ENCODE assay signal across 1 cellular context in the genomic region with DNA sequence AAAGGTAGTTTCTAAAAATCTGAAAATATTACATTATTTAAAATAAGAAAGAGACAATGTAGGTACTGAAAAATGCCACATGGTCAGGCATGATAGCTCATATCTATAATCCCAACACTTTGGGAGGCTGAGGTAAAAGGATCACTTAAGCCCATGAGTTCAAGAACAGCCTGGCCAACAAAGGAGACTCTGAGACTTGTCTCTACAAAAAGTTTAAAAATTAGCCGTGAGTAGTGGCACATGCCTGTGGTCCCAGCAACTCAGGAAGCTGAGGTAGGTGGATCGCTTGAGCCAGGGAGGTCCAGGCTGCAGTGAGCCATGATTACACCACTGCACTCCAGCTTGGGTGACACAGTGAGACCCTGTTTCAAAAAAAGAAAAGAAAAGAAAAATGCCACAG.
TF ChIP-seq lines count a peak whose summit lies in the region.

No MANE protein-coding gene starts in this region.

TF ChIP-seq in GM23338, 12 proteins besides CTCF, POLR2A, EP300 and RAD21 (continued from another document):
- TF ChIP-seq, protein P1, sequence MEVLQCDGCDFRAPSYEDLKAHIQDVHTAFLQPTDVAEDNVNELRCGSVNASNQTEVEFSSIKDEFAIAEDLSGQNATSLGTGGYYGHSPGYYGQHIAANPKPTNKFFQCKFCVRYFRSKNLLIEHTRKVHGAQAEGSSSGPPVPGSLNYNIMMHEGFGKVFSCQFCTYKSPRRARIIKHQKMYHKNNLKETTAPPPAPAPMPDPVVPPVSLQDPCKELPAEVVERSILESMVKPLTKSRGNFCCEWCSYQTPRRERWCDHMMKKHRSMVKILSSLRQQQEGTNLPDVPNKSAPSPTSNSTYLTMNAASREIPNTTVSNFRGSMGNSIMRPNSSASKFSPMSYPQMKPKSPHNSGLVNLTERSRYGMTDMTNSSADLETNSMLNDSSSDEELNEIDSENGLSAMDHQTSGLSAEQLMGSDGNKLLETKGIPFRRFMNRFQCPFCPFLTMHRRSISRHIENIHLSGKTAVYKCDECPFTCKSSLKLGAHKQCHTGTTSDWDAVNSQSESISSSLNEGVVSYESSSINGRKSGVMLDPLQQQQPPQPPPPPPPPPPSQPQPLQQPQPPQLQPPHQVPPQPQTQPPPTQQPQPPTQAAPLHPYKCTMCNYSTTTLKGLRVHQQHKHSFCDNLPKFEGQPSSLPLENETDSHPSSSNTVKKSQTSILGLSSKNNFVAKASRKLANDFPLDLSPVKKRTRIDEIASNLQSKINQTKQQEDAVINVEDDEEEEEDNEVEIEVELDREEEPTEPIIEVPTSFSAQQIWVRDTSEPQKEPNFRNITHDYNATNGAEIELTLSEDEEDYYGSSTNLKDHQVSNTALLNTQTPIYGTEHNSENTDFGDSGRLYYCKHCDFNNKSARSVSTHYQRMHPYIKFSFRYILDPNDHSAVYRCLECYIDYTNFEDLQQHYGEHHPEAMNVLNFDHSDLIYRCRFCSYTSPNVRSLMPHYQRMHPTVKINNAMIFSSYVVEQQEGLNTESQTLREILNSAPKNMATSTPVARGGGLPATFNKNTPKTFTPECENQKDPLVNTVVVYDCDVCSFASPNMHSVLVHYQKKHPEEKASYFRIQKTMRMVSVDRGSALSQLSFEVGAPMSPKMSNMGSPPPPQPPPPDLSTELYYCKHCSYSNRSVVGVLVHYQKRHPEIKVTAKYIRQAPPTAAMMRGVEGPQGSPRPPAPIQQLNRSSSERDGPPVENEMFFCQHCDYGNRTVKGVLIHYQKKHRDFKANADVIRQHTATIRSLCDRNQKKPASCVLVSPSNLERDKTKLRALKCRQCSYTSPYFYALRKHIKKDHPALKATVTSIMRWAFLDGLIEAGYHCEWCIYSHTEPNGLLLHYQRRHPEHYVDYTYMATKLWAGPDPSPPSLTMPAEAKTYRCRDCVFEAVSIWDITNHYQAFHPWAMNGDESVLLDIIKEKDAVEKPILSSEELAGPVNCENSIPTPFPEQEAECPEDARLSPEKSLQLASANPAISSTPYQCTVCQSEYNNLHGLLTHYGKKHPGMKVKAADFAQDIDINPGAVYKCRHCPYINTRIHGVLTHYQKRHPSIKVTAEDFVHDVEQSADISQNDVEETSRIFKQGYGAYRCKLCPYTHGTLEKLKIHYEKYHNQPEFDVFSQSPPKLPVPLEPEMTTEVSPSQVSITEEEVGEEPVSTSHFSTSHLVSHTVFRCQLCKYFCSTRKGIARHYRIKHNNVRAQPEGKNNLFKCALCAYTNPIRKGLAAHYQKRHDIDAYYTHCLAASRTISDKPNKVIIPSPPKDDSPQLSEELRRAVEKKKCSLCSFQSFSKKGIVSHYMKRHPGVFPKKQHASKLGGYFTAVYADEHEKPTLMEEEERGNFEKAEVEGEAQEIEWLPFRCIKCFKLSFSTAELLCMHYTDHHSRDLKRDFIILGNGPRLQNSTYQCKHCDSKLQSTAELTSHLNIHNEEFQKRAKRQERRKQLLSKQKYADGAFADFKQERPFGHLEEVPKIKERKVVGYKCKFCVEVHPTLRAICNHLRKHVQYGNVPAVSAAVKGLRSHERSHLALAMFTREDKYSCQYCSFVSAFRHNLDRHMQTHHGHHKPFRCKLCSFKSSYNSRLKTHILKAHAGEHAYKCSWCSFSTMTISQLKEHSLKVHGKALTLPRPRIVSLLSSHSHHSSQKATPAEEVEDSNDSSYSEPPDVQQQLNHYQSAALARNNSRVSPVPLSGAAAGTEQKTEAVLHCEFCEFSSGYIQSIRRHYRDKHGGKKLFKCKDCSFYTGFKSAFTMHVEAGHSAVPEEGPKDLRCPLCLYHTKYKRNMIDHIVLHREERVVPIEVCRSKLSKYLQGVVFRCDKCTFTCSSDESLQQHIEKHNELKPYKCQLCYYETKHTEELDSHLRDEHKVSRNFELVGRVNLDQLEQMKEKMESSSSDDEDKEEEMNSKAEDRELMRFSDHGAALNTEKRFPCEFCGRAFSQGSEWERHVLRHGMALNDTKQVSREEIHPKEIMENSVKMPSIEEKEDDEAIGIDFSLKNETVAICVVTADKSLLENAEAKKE (CRISPR knock-in tag; IDR thresholded peaks at IDR 0.05) = no peak
- TF ChIP-seq ZNF331 (CRISPR knock-in tag; IDR thresholded peaks at IDR 0.05; ENCODE audit: low read depth) (no peak), NANOG (IDR thresholded peaks at IDR 0.05; ENCODE audit: borderline replicate concordance) (no peak), ZNF114 (CRISPR knock-in tag; IDR thresholded peaks at IDR 0.05) (no peak), POLR2AphosphoS5 (IDR thresholded peaks at IDR 0.05; ENCODE audit: low read depth) (no peak), EZH2 (IDR thresholded peaks at IDR 0.05; ENCODE audit: low read depth, unreplicated experiment) (no peak), STAT1 (IDR thresholded peaks at IDR 0.05; ENCODE audit: unreplicated experiment) (no peak), JUNB (IDR thresholded peaks at IDR 0.05; ENCODE audit: unreplicated experiment) (no peak), EZH2phosphoT487 (IDR thresholded peaks at IDR 0.05; ENCODE audit: unreplicated experiment) (no peak)
- TF ChIP-seq, protein P2, sequence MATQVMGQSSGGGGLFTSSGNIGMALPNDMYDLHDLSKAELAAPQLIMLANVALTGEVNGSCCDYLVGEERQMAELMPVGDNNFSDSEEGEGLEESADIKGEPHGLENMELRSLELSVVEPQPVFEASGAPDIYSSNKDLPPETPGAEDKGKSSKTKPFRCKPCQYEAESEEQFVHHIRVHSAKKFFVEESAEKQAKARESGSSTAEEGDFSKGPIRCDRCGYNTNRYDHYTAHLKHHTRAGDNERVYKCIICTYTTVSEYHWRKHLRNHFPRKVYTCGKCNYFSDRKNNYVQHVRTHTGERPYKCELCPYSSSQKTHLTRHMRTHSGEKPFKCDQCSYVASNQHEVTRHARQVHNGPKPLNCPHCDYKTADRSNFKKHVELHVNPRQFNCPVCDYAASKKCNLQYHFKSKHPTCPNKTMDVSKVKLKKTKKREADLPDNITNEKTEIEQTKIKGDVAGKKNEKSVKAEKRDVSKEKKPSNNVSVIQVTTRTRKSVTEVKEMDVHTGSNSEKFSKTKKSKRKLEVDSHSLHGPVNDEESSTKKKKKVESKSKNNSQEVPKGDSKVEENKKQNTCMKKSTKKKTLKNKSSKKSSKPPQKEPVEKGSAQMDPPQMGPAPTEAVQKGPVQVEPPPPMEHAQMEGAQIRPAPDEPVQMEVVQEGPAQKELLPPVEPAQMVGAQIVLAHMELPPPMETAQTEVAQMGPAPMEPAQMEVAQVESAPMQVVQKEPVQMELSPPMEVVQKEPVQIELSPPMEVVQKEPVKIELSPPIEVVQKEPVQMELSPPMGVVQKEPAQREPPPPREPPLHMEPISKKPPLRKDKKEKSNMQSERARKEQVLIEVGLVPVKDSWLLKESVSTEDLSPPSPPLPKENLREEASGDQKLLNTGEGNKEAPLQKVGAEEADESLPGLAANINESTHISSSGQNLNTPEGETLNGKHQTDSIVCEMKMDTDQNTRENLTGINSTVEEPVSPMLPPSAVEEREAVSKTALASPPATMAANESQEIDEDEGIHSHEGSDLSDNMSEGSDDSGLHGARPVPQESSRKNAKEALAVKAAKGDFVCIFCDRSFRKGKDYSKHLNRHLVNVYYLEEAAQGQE (IDR thresholded peaks at IDR 0.05; ENCODE audit: unreplicated experiment) = no peak
- TF ChIP-seq, protein P3, sequence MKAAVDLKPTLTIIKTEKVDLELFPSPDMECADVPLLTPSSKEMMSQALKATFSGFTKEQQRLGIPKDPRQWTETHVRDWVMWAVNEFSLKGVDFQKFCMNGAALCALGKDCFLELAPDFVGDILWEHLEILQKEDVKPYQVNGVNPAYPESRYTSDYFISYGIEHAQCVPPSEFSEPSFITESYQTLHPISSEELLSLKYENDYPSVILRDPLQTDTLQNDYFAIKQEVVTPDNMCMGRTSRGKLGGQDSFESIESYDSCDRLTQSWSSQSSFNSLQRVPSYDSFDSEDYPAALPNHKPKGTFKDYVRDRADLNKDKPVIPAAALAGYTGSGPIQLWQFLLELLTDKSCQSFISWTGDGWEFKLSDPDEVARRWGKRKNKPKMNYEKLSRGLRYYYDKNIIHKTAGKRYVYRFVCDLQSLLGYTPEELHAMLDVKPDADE (IDR thresholded peaks at IDR 0.05) = no peak
TF ChIP-seq in GM23338: peak in this region for 0.
